Comparison of ENCODE assay signal across 7 cellular contexts in genomic region chr6:31733734-31734133, GRCh38.
DNase-seq lines count a peak whose midpoint lies in the region; ATAC-seq and TF ChIP-seq lines count a peak whose summit lies in the region.
"Had no signal": no experiment of that assay in that cellular context is flagged by ENCODE, and none has a peak within 500 bp of the region (broad histone marks: within the 10 kb centered on the region; RNA-seq: fewer than 3 reads in every experiment).

No MANE protein-coding gene starts in this region.

- peak overlapping the region; percentile 100 for H3K4me3 ChIP-seq in epithelial cell of esophagus (ENCODE audit: low read length)
- H3K4me3 ChIP-seq in subcutaneous abdominal adipose tissue (ENCODE audit: low read depth in 1 of 5, low read length in 5 of 5): peak overlapping the region in 4 of 5 donors; percentile 84 to 98 (median 95)

- peaks cover 65% of the 10 kb centered on the region for H3K4me1 Mint-ChIP-seq in activated T-cell treated with anti-CD3 and anti-CD28 coated beads, Interleukin-2, amount 50 U/mL, for 24 hours (ENCODE audit: low read depth)

- ATAC-seq in HG02798 (IDR thresholded peaks at IDR 0.05; ENCODE audit: poor library complexity, unreplicated experiment): no peak

- no peak for TF ChIP-seq CTCF in epithelial cell of esophagus (IDR thresholded peaks at IDR 0.05; ENCODE audit: insufficient read depth, low read depth, low read length, missing control alignments)

- H3K36me3 Mint-ChIP-seq in activated T-cell treated with anti-CD3 and anti-CD28 coated beads, Interleukin-2, amount 50 U/mL, for 24 hours (ENCODE audit: low read depth): peaks cover 72% of the 10 kb centered on the region

- no peaks in the 10 kb centered on the region for H3K9me3 ChIP-seq in subcutaneous abdominal adipose tissue (ENCODE audit: control insufficient read depth in 5 of 5, low read length in 5 of 5)

- H3K27ac Mint-ChIP-seq in activated T-cell treated with anti-CD3 and anti-CD28 coated beads, Interleukin-2, amount 50 U/mL, for 24 hours: peak overlapping the region; percentile 96

- no peaks in the 10 kb centered on the region for H3K9me3 Mint-ChIP-seq in activated T-cell treated with anti-CD3 and anti-CD28 coated beads, Interleukin-2, amount 50 U/mL, for 24 hours

- H3K27me3 ChIP-seq in subcutaneous abdominal adipose tissue (ENCODE audit: control insufficient read depth in 5 of 5, insufficient read depth in 4 of 5, low read length in 5 of 5): no peaks in the 10 kb centered on the region

- H3K9ac ChIP-seq in subcutaneous abdominal adipose tissue (ENCODE audit: low read length in 5 of 5): peak overlapping the region in 4 of 5 donors; percentile 97 to 100 (median 98)

- peak overlapping the region; percentile 100 for H3K27ac ChIP-seq in subcutaneous abdominal adipose tissue (ENCODE audit: low read depth, low read length)

- H3K27me3 Mint-ChIP-seq in activated T-cell treated with anti-CD3 and anti-CD28 coated beads, Interleukin-2, amount 50 U/mL, for 24 hours: no peaks in the 10 kb centered on the region

- H3K36me3 ChIP-seq in subcutaneous abdominal adipose tissue (ENCODE audit: control insufficient read depth in 5 of 5, insufficient read depth in 5 of 5, low read length in 5 of 5): peaks cover 7 to 37% (median 31%) of the 10 kb centered on the region in 5 donors

- DNase-seq in activated T-cell treated with anti-CD3 and anti-CD28 coated beads, Interleukin-2, amount 50 U/mL, for 24 hours: no peak
- DNase-seq in activated T-cell treated with anti-CD3 and anti-CD28 coated beads for 4 hours: no peak
- no peak for DNase-seq in epithelial cell of esophagus (ENCODE audit: low read depth)
- no peak for DNase-seq in NCI-H774 (lab: John Stamatoyannopoulos, UW)
- DNase-seq: NCI-H524 treated with DMSO at 0.1 percent for 48 hours had no signal

- H3K4me1 ChIP-seq in subcutaneous abdominal adipose tissue (ENCODE audit: control insufficient read depth in 5 of 5, insufficient read depth in 5 of 5, low read length in 5 of 5): peaks cover 13 to 80% (median 65%) of the 10 kb centered on the region in 5 donors

- peak overlapping the region; percentile 98 for H3K4me3 Mint-ChIP-seq in activated T-cell treated with anti-CD3 and anti-CD28 coated beads, Interleukin-2, amount 50 U/mL, for 24 hours
